Comparison of ENCODE assay signal across 21 cellular contexts in genomic region chr7:79290398-79290797, GRCh38.
DNase-seq lines count a peak whose midpoint lies in the region; ATAC-seq, FAIRE-seq and TF ChIP-seq lines count a peak whose summit lies in the region.
"Had no signal": no experiment of that assay in that cellular context is flagged by ENCODE, and none has a peak within 500 bp of the region (broad histone marks: within the 10 kb centered on the region; RNA-seq: fewer than 3 reads in every experiment).

No MANE protein-coding gene starts in this region.

- H3K27me3 Mint-ChIP-seq in activated naive CD4-positive, alpha-beta T cell treated with anti-CD3 and anti-CD28 coated beads for 36 hours (ENCODE audit: low read depth) = peaks cover 8% of the 10 kb centered on the region
- H3K27me3 Mint-ChIP-seq: CD4-positive, CD25-positive, alpha-beta regulatory T cell; CD8-positive, alpha-beta memory T cell had no signal

- H2BK20ac ChIP-seq in IMR-90 (ENCODE audit: low read depth, low read length) = peak overlapping the region; percentile 47; the same call in 1 of the 2 replicates

- POLR2A ChIA-PET in HepG2 (lab: Yijun Ruan, JAX) = no interaction called here
- POLR2A ChIA-PET in IMR-90 (lab: Charles Lee; ENCODE audit: unreplicated experiment) = no interaction called here
- POLR2A ChIA-PET in GM12878 (lab: Charles Lee) = no interaction called here
- POLR2A ChIA-PET in RWPE1 (lab: Yijun Ruan, JAX; ENCODE audit: low non-redundant PET) = no interaction called here

- H4K91ac ChIP-seq in IMR-90 (ENCODE audit: insufficient read depth, low read depth, low read length) = no peak overlapping the region

- H3K9me3 ChIP-seq in HepG2 (ENCODE audit: low read length) (no peaks in the 10 kb centered on the region), right lobe of liver (no peaks in the 10 kb centered on the region), IMR-90 (ENCODE audit: control insufficient read depth, insufficient read depth, low read length) (no peaks in the 10 kb centered on the region), GM12878 (replicated peaks; ENCODE audit: control insufficient read depth, insufficient read depth, low read length) (no peaks in the 10 kb centered on the region), osteoblast (ENCODE audit: low read depth, low read length) (no peaks in the 10 kb centered on the region)
- H3K9me3 ChIP-seq: BLaER1 treated with 17β-estradiol and CSF1 and Interleukin-3, amounts not matched to agents 10 nM and 100 nM had no signal

- peaks cover 3% of the 10 kb centered on the region; the same call in 1 of the 2 replicates for H3K9me1 ChIP-seq in IMR-90 (ENCODE audit: insufficient read depth, low read length)

- H3K36me3 Mint-ChIP-seq in activated naive CD4-positive, alpha-beta T cell treated with anti-CD3 and anti-CD28 coated beads for 36 hours (ENCODE audit: low read depth) = no peaks in the 10 kb centered on the region
- H3K36me3 Mint-ChIP-seq: CD4-positive, CD25-positive, alpha-beta regulatory T cell; CD8-positive, alpha-beta memory T cell had no signal

- H2AFZ ChIP-seq in HepG2 (ENCODE audit: low read length) (no peak overlapping the region), IMR-90 (replicated peaks; ENCODE audit: low read length, poor library complexity) (no peak overlapping the region), GM12878 (ENCODE audit: control insufficient read depth, low read depth, low read length) (no peak overlapping the region), osteoblast (ENCODE audit: low read length) (no peak overlapping the region)

- intact Hi-C loops in HepG2 (cut with micrococcal nuclease; ENCODE audit: unreplicated experiment) (loop anchor here (5.0 kb wide), 1 partner anchor 172 kb away; no protein-coding TSS in a partner anchor), right lobe of liver (cut with DNase I) (no loop called here), IMR-90 (cut with micrococcal nuclease) (loop anchor here (10.0 kb wide), 1 partner anchor 514 kb away; no protein-coding TSS in a partner anchor), GM12878 (cut with micrococcal nuclease; ENCODE audit: unreplicated experiment) (no loop called here)
- intact Hi-C loops in activated naive CD4-positive, alpha-beta T cell treated with anti-CD3 and anti-CD28 coated beads for 36 hours (cut with micrococcal nuclease) = loop anchor here (10.0 kb wide), 1 partner anchor 1164 kb away; no protein-coding TSS in a partner anchor

- SMC1A ChIA-PET in GM12878 (lab: Charles Lee; ENCODE audit: uncharacterized antibody, unreplicated experiment) = no interaction called here

- peaks cover 13% of the 10 kb centered on the region for H3K4me1 ChIP-seq in HepG2 (ENCODE audit: insufficient read depth, low read length)
- peaks cover 0 to 6% (median 0%) of the 10 kb centered on the region in 4 donors for H3K4me1 ChIP-seq in right lobe of liver
- H3K4me1 ChIP-seq in IMR-90 (ENCODE audit: control insufficient read depth, insufficient read depth, low read length) = peaks cover 10% of the 10 kb centered on the region
- H3K4me1 ChIP-seq in GM12878 (ENCODE audit: control insufficient read depth, insufficient read depth, low read length) = no peaks in the 10 kb centered on the region
- H3K4me1 ChIP-seq in osteoblast (ENCODE audit: insufficient read depth, low read length) = peaks cover 42% of the 10 kb centered on the region

- no peak overlapping the region for H3K27ac ChIP-seq in HepG2 (ENCODE audit: extremely low read length, insufficient read depth, low read length)
- no peak overlapping the region for H3K27ac ChIP-seq in right lobe of liver
- no peak overlapping the region for H3K27ac ChIP-seq in IMR-90 (ENCODE audit: insufficient read depth, low read length)
- no peak overlapping the region for H3K27ac ChIP-seq in GM12878 (ENCODE audit: control insufficient read depth, insufficient read depth)
- H3K27ac ChIP-seq in osteoblast (ENCODE audit: low read depth, low read length) = peak overlapping the region; percentile 19
- H3K27ac ChIP-seq in RWPE1 = no peak overlapping the region
- H3K27ac ChIP-seq: BLaER1 treated with 17β-estradiol and CSF1 and Interleukin-3, amounts not matched to agents 10 nM and 100 nM had no signal

- DNase-seq in HepG2 (ENCODE audit: low spot score) (no peak), right lobe of liver (no peak), IMR-90 (no peak), GM12878 (ENCODE audit: low read depth, low spot score) (no peak), osteoblast (ENCODE audit: insufficient read length, low spot score, missing footprints) (no peak), GDM1 (lab: John Stamatoyannopoulos, UW) (no peak), RWPE1 (ENCODE audit: low spot score) (no peak)
- DNase-seq in activated naive CD4-positive, alpha-beta T cell treated with anti-CD3 and anti-CD28 coated beads for 36 hours = no peak
- DNase-seq: 8988T; CD4-positive, CD25-positive, alpha-beta regulatory T cell; CD8-positive, alpha-beta memory T cell; COR-L47; DMS 273 treated with DMSO at 0.1 percent for 48 hours; DND-41; GOT3; H7 had no signal

- H3K4me3 ChIP-seq in HepG2 (replicated peaks in 1 of 3; ENCODE audit: insufficient read depth in 1 of 3, low read depth in 2 of 3, low read length in 3 of 3) (no peak overlapping the region), right lobe of liver (no peak overlapping the region), IMR-90 (ENCODE audit: insufficient read depth, low read depth, low read length) (no peak overlapping the region), GM12878 (no peak overlapping the region), osteoblast (ENCODE audit: insufficient read depth, low read length) (no peak overlapping the region)
- H3K4me3 ChIP-seq: BLaER1 treated with 17β-estradiol and CSF1 and Interleukin-3, amounts not matched to agents 10 nM and 100 nM; K562 had no signal

- peak overlapping the region; percentile 82 for H2BK5ac ChIP-seq in IMR-90 (ENCODE audit: low read depth, low read length, poor library complexity, severe bottlenecking)

- no peak overlapping the region for H3K23ac ChIP-seq in IMR-90 (ENCODE audit: low read depth, low read length)

- RAD21 ChIA-PET in GM12878 (lab: Charles Lee; ENCODE audit: unreplicated experiment) = no interaction called here

- H2AK5ac ChIP-seq in IMR-90 (ENCODE audit: low read depth, low read length) = no peak overlapping the region

- no peak for TF ChIP-seq RAD21 in HepG2 (CRISPR knock-in tag; IDR thresholded peaks at IDR 0.05)
- TF ChIP-seq RAD21 in IMR-90 (IDR thresholded peaks at IDR 0.05; ENCODE audit: low read length) = no peak
- no peak for TF ChIP-seq RAD21 in GM12878 (IDR thresholded peaks at IDR 0.05; ENCODE audit: insufficient read depth, low read depth, low read length)

- in situ Hi-C loops in HepG2 (cut with HindIII; ENCODE audit: extremely low pct_ligation_motif_present, low pct_unique_long_range_greater_than_20kb) = loop anchor here (25.0 kb wide), 1 partner anchor 447 kb away; no protein-coding TSS in a partner anchor
- in situ Hi-C loops in IMR-90 (cut with MboI; ENCODE audit: low sequenced_read_pairs) = no loop called here
- in situ Hi-C loops in GM12878 (cut with MboI) = loop anchor here (25.0 kb wide), 1 partner anchor 722 kb away; no protein-coding TSS in a partner anchor

- H3K27me3 ChIP-seq in HepG2 (ENCODE audit: control insufficient read depth in 1 of 2, insufficient read depth in 2 of 2, low read length in 2 of 2) = no peaks in the 10 kb centered on the region
- no peaks in the 10 kb centered on the region for H3K27me3 ChIP-seq in right lobe of liver
- no peaks in the 10 kb centered on the region for H3K27me3 ChIP-seq in IMR-90 (ENCODE audit: control insufficient read depth, insufficient read depth, low read length)
- H3K27me3 ChIP-seq in GM12878 (replicated peaks in 1 of 2; ENCODE audit: control insufficient read depth in 2 of 2, insufficient read depth in 2 of 2, low read length in 1 of 2) = no peaks in the 10 kb centered on the region
- no peaks in the 10 kb centered on the region for H3K27me3 ChIP-seq in osteoblast (ENCODE audit: insufficient read depth, low read length)

- FAIRE-seq in HepG2 (lab: Jason Lieb, UNC) (no peak), GM12878 (lab: Jason Lieb, UNC) (no peak)
- FAIRE-seq: GM12892, GM18507, K562 had no signal

- H2BK15ac ChIP-seq in IMR-90 (ENCODE audit: low read depth, low read length) = no peak overlapping the region

- no peak overlapping the region for H3K4me3 Mint-ChIP-seq in activated naive CD4-positive, alpha-beta T cell treated with anti-CD3 and anti-CD28 coated beads for 36 hours
- H3K4me3 Mint-ChIP-seq: B cell; CD4-positive, CD25-positive, alpha-beta regulatory T cell; CD8-positive, alpha-beta memory T cell had no signal

- TF ChIP-seq EP300 in HepG2 (IDR thresholded peaks at IDR 0.05; ENCODE audit: low read depth in 2 of 2, low read length in 2 of 2) = no peak
- TF ChIP-seq EP300 in HepG2 (CRISPR knock-in tag; IDR thresholded peaks at IDR 0.05; ENCODE audit: borderline replicate concordance) = no peak
- no peak for TF ChIP-seq EP300 in GM12878 (IDR thresholded peaks at IDR 0.05; ENCODE audit: borderline replicate concordance in 1 of 2, control insufficient read depth in 1 of 2, low read depth in 2 of 2, low read length in 2 of 2)

- no peak overlapping the region for H3K56ac ChIP-seq in IMR-90 (ENCODE audit: extremely low read depth, insufficient read depth, low read length)

- no peak for TF ChIP-seq POLR2A in HepG2 (IDR thresholded peaks at IDR 0.05; ENCODE audit: insufficient read depth in 1 of 2, low read depth in 2 of 2, low read length in 2 of 2)
- TF ChIP-seq POLR2A in right lobe of liver (IDR thresholded peaks at IDR 0.05) = no peak
- no peak for TF ChIP-seq POLR2A in IMR-90 (IDR thresholded peaks at IDR 0.05; ENCODE audit: low read depth, low read length)
- TF ChIP-seq POLR2A in GM12878 (IDR thresholded peaks at IDR 0.05; ENCODE audit: low read depth, low read length) = no peak

- BruUV-seq in HepG2 (replicated peaks; lab: Mats Ljungman, UMichigan) = no TSS peak
- no TSS peak for BruUV-seq in IMR-90 (replicated peaks; lab: Mats Ljungman, UMichigan)
- no TSS peak for BruUV-seq in GM12878 (replicated peaks; lab: Mats Ljungman, UMichigan)

- H3K9ac ChIP-seq in HepG2 (ENCODE audit: insufficient read depth, low read depth, low read length) = no peak overlapping the region
- H3K9ac ChIP-seq in IMR-90 (ENCODE audit: low read depth, low read length) = no peak overlapping the region
- no peak overlapping the region for H3K9ac ChIP-seq in GM12878 (ENCODE audit: control insufficient read depth, insufficient read depth, low read length)
- H3K9ac ChIP-seq: BLaER1 treated with 17β-estradiol and CSF1 and Interleukin-3, amounts not matched to agents 10 nM and 100 nM had no signal

- H2BK120ac ChIP-seq in IMR-90 (ENCODE audit: low read depth, low read length) = no peak overlapping the region

- H3K18ac ChIP-seq in IMR-90 (ENCODE audit: low read depth, low read length) = peak overlapping the region; percentile 23; the same call in 1 of the 2 replicates

- H4K5ac ChIP-seq in IMR-90 (ENCODE audit: low read depth, low read length) = peak overlapping the region; percentile 36; the same call in 1 of the 2 replicates

- H3K9me3 Mint-ChIP-seq in activated naive CD4-positive, alpha-beta T cell treated with anti-CD3 and anti-CD28 coated beads for 36 hours = no peaks in the 10 kb centered on the region

- CTCF ChIA-PET in HepG2 (lab: Yijun Ruan, JAX; ENCODE audit: low intra/inter-chr PET ratio, low total read pairs) = no interaction called here
- CTCF ChIA-PET in IMR-90 (lab: Yijun Ruan, JAX) = no interaction called here
- CTCF ChIA-PET in GM12878 (lab: Yijun Ruan, JAX) = interaction anchor here (2.3 kb wide), 1 partner anchor 8 kb away, joined by 8 read pairs; no protein-coding TSS in a partner anchor
- CTCF ChIA-PET in RWPE1 (lab: Yijun Ruan, JAX) = interaction anchor here (0.6 to 1.2 kb wide), 2 partner anchors 8 to 51 kb away, joined by 3 to 4 read pairs; no protein-coding TSS in a partner anchor
- CTCF ChIA-PET in activated naive CD4-positive, alpha-beta T cell treated with anti-CD3 and anti-CD28 coated beads for 36 hours (lab: Charles Lee) = no interaction called here

- H3K4me2 ChIP-seq in HepG2 (ENCODE audit: low read depth, low read length) = no peak overlapping the region
- no peak overlapping the region for H3K4me2 ChIP-seq in IMR-90 (ENCODE audit: low read depth, low read length)
- no peak overlapping the region for H3K4me2 ChIP-seq in GM12878 (ENCODE audit: control insufficient read depth, insufficient read depth)
- peak overlapping the region; percentile 27 for H3K4me2 ChIP-seq in osteoblast (ENCODE audit: insufficient read depth, low read length)
- H3K4me2 ChIP-seq: BLaER1 treated with 17β-estradiol and CSF1 and Interleukin-3, amounts not matched to agents 10 nM and 100 nM had no signal

- H4K20me1 ChIP-seq in HepG2 (ENCODE audit: insufficient read depth, low read length) = peaks cover 3% of the 10 kb centered on the region; the same call in 1 of the 2 replicates
- H4K20me1 ChIP-seq in IMR-90 (ENCODE audit: insufficient read depth, low read length) = no peaks in the 10 kb centered on the region
- H4K20me1 ChIP-seq in GM12878 (ENCODE audit: control insufficient read depth, insufficient read depth) = no peaks in the 10 kb centered on the region
- no peaks in the 10 kb centered on the region for H4K20me1 ChIP-seq in osteoblast (ENCODE audit: insufficient read depth, low read length)
- H4K20me1 ChIP-seq: BLaER1 treated with 17β-estradiol and CSF1 and Interleukin-3, amounts not matched to agents 10 nM and 100 nM had no signal

- no peak overlapping the region for H3K27ac Mint-ChIP-seq in activated naive CD4-positive, alpha-beta T cell treated with anti-CD3 and anti-CD28 coated beads for 36 hours
- H3K27ac Mint-ChIP-seq: B cell; CD4-positive, CD25-positive, alpha-beta regulatory T cell; CD8-positive, alpha-beta memory T cell had no signal

- dilution Hi-C loops in IMR-90 (cut with HindIII; ENCODE audit: low sequenced_read_pairs, unreplicated experiment) = no loop called here

- H3K4me1 Mint-ChIP-seq in activated naive CD4-positive, alpha-beta T cell treated with anti-CD3 and anti-CD28 coated beads for 36 hours (ENCODE audit: low read depth) = no peaks in the 10 kb centered on the region
- H3K4me1 Mint-ChIP-seq: B cell; CD4-positive, CD25-positive, alpha-beta regulatory T cell; CD8-positive, alpha-beta memory T cell had no signal

- H4K8ac ChIP-seq in IMR-90 (ENCODE audit: low read depth in 2 of 2, low read length in 2 of 2) = no peak overlapping the region; a peak in 1 of 4 replicates

- TF ChIP-seq CTCF in HepG2 (CRISPR knock-in tag; IDR thresholded peaks at IDR 0.05) = no peak
- TF ChIP-seq CTCF in right lobe of liver (IDR thresholded peaks at IDR 0.05) = no peak
- TF ChIP-seq CTCF in IMR-90 (conservative IDR thresholded peaks at IDR 0.05; ENCODE audit: low read depth, low read length) = no peak
- TF ChIP-seq CTCF in GM12878 (IDR thresholded peaks at IDR 0.05 in 2 of 3, conservative IDR thresholded peaks at IDR 0.05 in 1 of 3; ENCODE audit: control insufficient read depth in 2 of 3, extremely low read depth in 1 of 3, insufficient read depth in 1 of 3, low read depth in 3 of 3, low read length in 3 of 3) = no peak
- no peak for TF ChIP-seq CTCF in osteoblast (IDR thresholded peaks at IDR 0.05; ENCODE audit: extremely low read depth, low read depth, low read length)
- no peak for TF ChIP-seq CTCF in RWPE1 (conservative IDR thresholded peaks at IDR 0.05; ENCODE audit: low read depth)

- 90% methylated on average over 3 of the region's 3 CpGs for WGBS in HepG2 (ENCODE audit: low lambda C conversion rate)
- 90% methylated on average over 3 of the region's 3 CpGs for WGBS in right lobe of liver (ENCODE audit: insufficient coverage, low coverage, low lambda C conversion rate, missing lambda C conversion rate)
- WGBS in IMR-90 (ENCODE audit: extremely low coverage in 2 of 2, insufficient read length in 1 of 2), 2 experiments = no CpG with 5 or more reads among the region's 3 CpGs
- 64% methylated on average over 3 of the region's 3 CpGs for WGBS in GM12878 (ENCODE audit: insufficient coverage, insufficient replicate concordance, low lambda C conversion rate, missing lambda C conversion rate)

- H3K79me2 ChIP-seq in HepG2 (ENCODE audit: insufficient read depth, low read length) (no peaks in the 10 kb centered on the region), GM12878 (ENCODE audit: control insufficient read depth, insufficient read depth, low read length) (no peaks in the 10 kb centered on the region), osteoblast (ENCODE audit: insufficient read depth, low read length) (no peaks in the 10 kb centered on the region)

- no peak overlapping the region for H2AK9ac ChIP-seq in IMR-90 (replicated peaks; ENCODE audit: low read depth, low read length, poor library complexity)

- no peak overlapping the region for H3K4ac ChIP-seq in IMR-90 (ENCODE audit: low read depth, low read length)

- no peak overlapping the region for H3K14ac ChIP-seq in IMR-90 (replicated peaks; ENCODE audit: low read depth, low read length)

- ATAC-seq in HepG2 = no peak
- no peak for ATAC-seq in right lobe of liver
- ATAC-seq in IMR-90 (ENCODE audit: low read depth) = no peak
- no peak for ATAC-seq in GM12878
- ATAC-seq: K562 had no signal

- peaks cover 11 to 30% of the 10 kb centered on the region in 2 experiments; a peak in 3 of 4 replicates for H3K79me1 ChIP-seq in IMR-90 (ENCODE audit: low read depth in 1 of 2, low read length in 2 of 2)

- no peaks in the 10 kb centered on the region for H3K36me3 ChIP-seq in HepG2 (replicated peaks in 1 of 2; ENCODE audit: control insufficient read depth in 1 of 2, insufficient read depth in 2 of 2, low read length in 2 of 2)
- no peaks in the 10 kb centered on the region for H3K36me3 ChIP-seq in right lobe of liver
- H3K36me3 ChIP-seq in IMR-90 (ENCODE audit: control insufficient read depth, insufficient read depth, low read length) = no peaks in the 10 kb centered on the region
- no peaks in the 10 kb centered on the region for H3K36me3 ChIP-seq in GM12878 (ENCODE audit: control insufficient read depth in 2 of 2, insufficient read depth in 2 of 2, low read length in 1 of 2)
- H3K36me3 ChIP-seq in osteoblast (ENCODE audit: insufficient read depth, low read length) = no peaks in the 10 kb centered on the region
- H3K36me3 ChIP-seq: BLaER1 treated with 17β-estradiol and CSF1 and Interleukin-3, amounts not matched to agents 10 nM and 100 nM had no signal

Comparison
In these comparisons a context has a peak if more than half of its experiments do, and no peak if none do; other contexts are left out.
1. intact Hi-C loops: an anchor here in HepG2 (5.0 kb wide), IMR-90 (10.0 kb wide) and activated naive CD4-positive, alpha-beta T cell treated with anti-CD3 and anti-CD28 coated beads for 36 hours (10.0 kb wide); none called in right lobe of liver and GM12878.
2. CTCF ChIA-PET loops: an anchor here in GM12878 (2.3 kb wide) and RWPE1 (0.6 to 1.2 kb wide); none called in HepG2, IMR-90 and activated naive CD4-positive, alpha-beta T cell treated with anti-CD3 and anti-CD28 coated beads for 36 hours.